In genomic region chr17:1997146-1997586, GRCh38 we compare ENCODE assay signal across 11 cellular contexts. TPM values are rescaled to one million over a fixed set of nuclear protein-coding genes. Genes with fewer than 3 reads are reported as not detected.
DNase-seq lines count a peak whose midpoint lies in the region; ATAC-seq and TF ChIP-seq lines count a peak whose summit lies in the region.
"Had no signal": no experiment of that assay in that cellular context is flagged by ENCODE, and none has a peak within 500 bp of the region (broad histone marks: within the 10 kb centered on the region; RNA-seq: fewer than 3 reads in every experiment).

No MANE protein-coding gene starts in this region.

- H3K9me3 ChIP-seq in lower lobe of right lung: no peaks in the 10 kb centered on the region

- H3K4me3 ChIP-seq in LNCaP clone FGC (ENCODE audit: low read depth, low read length): no peak overlapping the region
- no peak overlapping the region for H3K4me3 ChIP-seq in lower lobe of right lung

- TF ChIP-seq CTCF in LNCaP clone FGC (IDR thresholded peaks at IDR 0.05; ENCODE audit: control insufficient read depth, extremely low read depth, insufficient read depth) (no peak), lower lobe of right lung (IDR thresholded peaks at IDR 0.05) (no peak)

- intact Hi-C loops in lower lobe of right lung (cut with DNase I): no loop called here

- H3K27ac ChIP-seq in caudate nucleus (ENCODE audit: low read depth, low read length): peak overlapping the region; percentile 11
- H3K27ac ChIP-seq in lower lobe of right lung: peak overlapping the region; percentile 60

- DNase-seq in ACHN (peak; percentile 34), LNCaP clone FGC (ENCODE audit: low read depth) (peak; percentile 63), caudate nucleus (lab: John Stamatoyannopoulos, UW) (peak in 5 of 61 donors; percentile 10 to 47 (median 16)), lower lobe of right lung (no peak), NCI-H2196 (lab: John Stamatoyannopoulos, UW; ENCODE audit: unreplicated experiment) (no peak)
- DNase-seq: activated T-cell treated with anti-CD3 and anti-CD28 coated beads, Interleukin-2, amount 50 U/mL, for 4 hours; HFFc6; NCI-H1048 had no signal

- in situ Hi-C loops in ACHN (cut with HindIII; ENCODE audit: low pct_ligation_motif_present, low pct_unique_long_range_greater_than_20kb, low sequenced_read_pairs): no loop called here

- H3K27me3 ChIP-seq in lower lobe of right lung (ENCODE audit: low read depth): peaks cover 6% of the 10 kb centered on the region

- peaks cover 27% of the 10 kb centered on the region for H3K4me1 ChIP-seq in lower lobe of right lung

- ATAC-seq in lower lobe of right lung (no peak), GM18858 (IDR thresholded peaks at IDR 0.05; ENCODE audit: unreplicated experiment) (no peak), HG02973 (IDR thresholded peaks at IDR 0.05; ENCODE audit: unreplicated experiment) (no peak), HG03442 (IDR thresholded peaks at IDR 0.05; ENCODE audit: unreplicated experiment) (no peak)

- H3K36me3 ChIP-seq in lower lobe of right lung: no peaks in the 10 kb centered on the region

RNA-seq across cellular contexts. Expression of gene RTN4RL1, which starts 28.0 kb away (rescaled TPM):
- total RNA-seq in lower lobe of right lung: 5.8 TPM

RNA-seq across cellular contexts. Expression of gene DPH1, which starts 32.8 kb away (rescaled TPM):
- total RNA-seq in lower lobe of right lung: 38.0 TPM

RNA-seq across cellular contexts. Expression of gene OVCA2, which starts 44.7 kb away (rescaled TPM):
- total RNA-seq in lower lobe of right lung: 20.3 TPM

RNA-seq across cellular contexts. Expression of gene HIC1, which starts 57.7 kb away (rescaled TPM):
- total RNA-seq in lower lobe of right lung: 20.6 TPM

Comparison
In these comparisons a context has a peak if more than half of its experiments do, and no peak if none do; other contexts are left out.
1. DNase-seq: peak in ACHN (single experiment) and LNCaP clone FGC (single experiment); none in lower lobe of right lung (single experiment) and NCI-H2196 (single experiment).